In the genomic region with DNA sequence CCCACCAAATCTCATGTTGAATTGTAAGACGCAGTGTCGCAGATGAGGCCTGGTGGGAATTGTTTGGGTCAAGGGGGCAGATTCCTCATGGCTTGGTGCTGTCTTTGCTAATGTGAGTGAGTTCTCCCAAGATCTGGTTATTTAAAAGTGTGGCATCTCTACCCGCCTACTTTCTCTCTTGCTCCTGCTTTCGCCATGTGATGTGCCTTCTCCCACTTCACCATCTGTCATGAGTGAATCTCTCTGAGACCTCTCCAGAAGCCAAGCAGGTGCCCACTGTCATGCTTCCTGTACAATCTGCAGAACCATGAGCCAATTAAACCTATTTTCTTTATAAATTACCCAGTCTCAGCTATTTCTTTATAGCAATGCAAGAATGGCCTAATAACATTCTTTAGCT, we compare ENCODE assay signal across 28 cellular contexts.
"Had no signal": no experiment of that assay in that cellular context is flagged by ENCODE, and none has a peak within 500 bp of the region (broad histone marks: within the 10 kb centered on the region; RNA-seq: fewer than 3 reads in every experiment).

No MANE protein-coding gene starts in this region.

- DNase-seq: activated CD4-positive, alpha-beta T cell treated with anti-CD3 and anti-CD28 coated beads for 1 hour; activated CD4-positive, alpha-beta T cell treated with anti-CD3 and anti-CD28 coated beads for 4 hours; activated CD4-positive, alpha-beta T cell treated with anti-CD3 and anti-CD28 coated beads, Interleukin-2, amount 10 ng/mL, durations not matched to agents 7 days and 5 days; activated CD4-positive, alpha-beta T cell treated with anti-CD3 and anti-CD28 coated beads, Interleukin-2, amount 50 U/mL, for 48 hours; activated CD8-positive, alpha-beta memory T cell treated with anti-CD3 and anti-CD28 coated beads for 24 hours; activated CD8-positive, alpha-beta T cell treated with anti-CD3 and anti-CD28 coated beads for 36 hours; activated effector memory CD4-positive, alpha-beta T cell treated with Interleukin-2 at 50 U/mL for 16 hours; activated naive CD4-positive, alpha-beta T cell treated with anti-CD3 and anti-CD28 coated beads for 36 hours; activated naive CD8-positive, alpha-beta T cell treated with anti-CD3 and anti-CD28 coated beads for 36 hours; activated naive CD8-positive, alpha-beta T cell treated with anti-CD3 and anti-CD28 coated beads, Interleukin-2, amount 50 U/mL, for 24 hours; activated T-cell treated with anti-CD3 and anti-CD28 coated beads, Interleukin-2, amount 50 U/mL, for 4 hours; adrenal gland; aorta; body of pancreas; central memory CD4-positive, alpha-beta T cell; cortex of kidney; dermis blood vessel endothelial cell; effector CD4-positive, alpha-beta T cell; effector memory CD8-positive, alpha-beta T cell; erythroblast; foreskin keratinocyte; gastrocnemius medialis; glutamatergic neuron; heart left ventricle; T-helper 2 cell had no signal

- H3K36me3 Mint-ChIP-seq: activated naive CD4-positive, alpha-beta T cell treated with anti-CD3 and anti-CD28 coated beads, Interleukin-2, amount 50 U/mL, for 24 hours; activated naive CD8-positive, alpha-beta T cell treated with anti-CD3 and anti-CD28 coated beads for 36 hours; WTC11 had no signal

- H3K9me3 Mint-ChIP-seq: activated CD4-positive, alpha-beta T cell treated with anti-CD3 and anti-CD28 coated beads, Interleukin-2, amount 10 ng/mL, durations not matched to agents 7 days and 5 days; activated CD8-positive, alpha-beta T cell treated with anti-CD3 and anti-CD28 coated beads for 36 hours; activated naive CD4-positive, alpha-beta T cell treated with anti-CD3 and anti-CD28 coated beads, Interleukin-2, amount 50 U/mL, for 24 hours; activated naive CD8-positive, alpha-beta T cell treated with anti-CD3 and anti-CD28 coated beads for 36 hours; activated naive CD8-positive, alpha-beta T cell treated with anti-CD3 and anti-CD28 coated beads, Interleukin-2, amount 50 U/mL, for 24 hours; activated T-helper 17 cell treated with anti-CD3 and anti-CD28 coated beads, Interleukin-2, amount 50 U/mL, for 72 hours; WTC11 had no signal

- H3K27me3 Mint-ChIP-seq: activated CD4-positive, alpha-beta T cell treated with anti-CD3 and anti-CD28 coated beads, Interleukin-2, amount 10 ng/mL, durations not matched to agents 7 days and 5 days; activated CD8-positive, alpha-beta T cell treated with anti-CD3 and anti-CD28 coated beads for 36 hours; activated naive CD4-positive, alpha-beta T cell treated with anti-CD3 and anti-CD28 coated beads, Interleukin-2, amount 50 U/mL, for 24 hours; activated naive CD8-positive, alpha-beta T cell treated with anti-CD3 and anti-CD28 coated beads for 36 hours; activated naive CD8-positive, alpha-beta T cell treated with anti-CD3 and anti-CD28 coated beads, Interleukin-2, amount 50 U/mL, for 24 hours; activated T-helper 17 cell treated with anti-CD3 and anti-CD28 coated beads, Interleukin-2, amount 50 U/mL, for 72 hours; effector memory CD8-positive, alpha-beta T cell had no signal

- H3K4me1 Mint-ChIP-seq: activated CD4-positive, alpha-beta T cell treated with anti-CD3 and anti-CD28 coated beads, Interleukin-2, amount 10 ng/mL, durations not matched to agents 7 days and 5 days; activated naive CD4-positive, alpha-beta T cell treated with anti-CD3 and anti-CD28 coated beads, Interleukin-2, amount 50 U/mL, for 24 hours; activated naive CD8-positive, alpha-beta T cell treated with anti-CD3 and anti-CD28 coated beads for 36 hours; activated naive CD8-positive, alpha-beta T cell treated with anti-CD3 and anti-CD28 coated beads, Interleukin-2, amount 50 U/mL, for 24 hours; activated T-helper 17 cell treated with anti-CD3 and anti-CD28 coated beads, Interleukin-2, amount 50 U/mL, for 72 hours; WTC11 had no signal

- H3K27ac Mint-ChIP-seq: activated CD4-positive, alpha-beta T cell treated with anti-CD3 and anti-CD28 coated beads, Interleukin-2, amount 10 ng/mL, durations not matched to agents 7 days and 5 days; activated CD8-positive, alpha-beta T cell treated with anti-CD3 and anti-CD28 coated beads for 36 hours; activated naive CD4-positive, alpha-beta T cell treated with anti-CD3 and anti-CD28 coated beads for 36 hours; activated naive CD4-positive, alpha-beta T cell treated with anti-CD3 and anti-CD28 coated beads, Interleukin-2, amount 50 U/mL, for 24 hours; activated naive CD8-positive, alpha-beta T cell treated with anti-CD3 and anti-CD28 coated beads for 36 hours; activated naive CD8-positive, alpha-beta T cell treated with anti-CD3 and anti-CD28 coated beads, Interleukin-2, amount 50 U/mL, for 24 hours; activated T-helper 17 cell treated with anti-CD3 and anti-CD28 coated beads, Interleukin-2, amount 50 U/mL, for 72 hours; effector memory CD8-positive, alpha-beta T cell; WTC11 had no signal

- H3K4me3 Mint-ChIP-seq: activated CD4-positive, alpha-beta T cell treated with anti-CD3 and anti-CD28 coated beads, Interleukin-2, amount 10 ng/mL, durations not matched to agents 7 days and 5 days; activated CD8-positive, alpha-beta T cell treated with anti-CD3 and anti-CD28 coated beads for 36 hours; activated naive CD4-positive, alpha-beta T cell treated with anti-CD3 and anti-CD28 coated beads for 36 hours; activated naive CD4-positive, alpha-beta T cell treated with anti-CD3 and anti-CD28 coated beads, Interleukin-2, amount 50 U/mL, for 24 hours; activated naive CD8-positive, alpha-beta T cell treated with anti-CD3 and anti-CD28 coated beads for 36 hours; activated naive CD8-positive, alpha-beta T cell treated with anti-CD3 and anti-CD28 coated beads, Interleukin-2, amount 50 U/mL, for 24 hours; activated T-cell treated with anti-CD3 and anti-CD28 coated beads, Interleukin-2, amount 50 U/mL, for 4 hours; activated T-helper 17 cell treated with anti-CD3 and anti-CD28 coated beads, Interleukin-2, amount 50 U/mL, for 72 hours; effector memory CD8-positive, alpha-beta T cell; WTC11 had no signal

- ATAC-seq: activated CD8-positive, alpha-beta T cell treated with anti-CD3 and anti-CD28 coated beads for 36 hours; activated naive CD8-positive, alpha-beta T cell treated with anti-CD3 and anti-CD28 coated beads, Interleukin-2, amount 50 U/mL, for 24 hours; activated T-cell treated with anti-CD3 and anti-CD28 coated beads, Interleukin-2, amount 50 U/mL, for 4 hours; activated T-helper 17 cell treated with anti-CD3 and anti-CD28 coated beads, Interleukin-2, amount 50 U/mL, for 72 hours; body of pancreas; effector memory CD8-positive, alpha-beta T cell; foreskin keratinocyte; gastrocnemius medialis; heart left ventricle; WTC11 had no signal
